In the genomic region with DNA sequence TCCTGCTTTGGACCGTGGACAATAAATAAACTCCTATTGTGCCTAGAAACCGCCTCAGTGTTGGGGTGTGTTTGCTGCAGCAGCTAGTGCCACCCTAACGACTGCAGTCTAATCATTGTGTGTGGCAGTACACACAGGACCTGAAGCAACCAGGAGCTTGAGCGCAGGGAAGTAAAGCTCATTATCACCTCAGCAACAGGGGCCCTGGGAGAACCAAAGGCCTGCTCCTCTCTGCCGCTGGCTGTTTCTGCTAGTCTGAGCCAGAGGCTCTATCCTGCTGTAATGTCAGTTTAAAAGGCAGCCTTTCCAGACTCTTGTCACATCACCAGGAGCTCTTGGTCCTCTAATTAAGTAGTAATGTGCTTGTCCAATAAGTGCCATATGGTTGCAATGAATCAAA, we compare ENCODE assay signal across 27 cellular contexts.
DNase-seq lines count a peak whose midpoint lies in the region; ATAC-seq, FAIRE-seq and TF ChIP-seq lines count a peak whose summit lies in the region.
"Had no signal": no experiment of that assay in that cellular context is flagged by ENCODE, and none has a peak within 500 bp of the region (broad histone marks: within the 10 kb centered on the region; RNA-seq: fewer than 3 reads in every experiment).

No MANE protein-coding gene starts in this region.

- no peak overlapping the region for H3K18ac ChIP-seq in IMR-90 (ENCODE audit: low read depth, low read length)

- no peak overlapping the region for H4K91ac ChIP-seq in IMR-90 (ENCODE audit: insufficient read depth, low read depth, low read length)

- H3K9me3 ChIP-seq in IMR-90 (ENCODE audit: control insufficient read depth, insufficient read depth, low read length) (peaks cover 3% of the 10 kb centered on the region; the same call in 1 of the 2 replicates), heart right ventricle (peaks cover 0 to 11% (median 6%) of the 10 kb centered on the region in 11 donors), neural progenitor cell (ENCODE audit: low read depth) (no peaks in the 10 kb centered on the region)

- dilution Hi-C loops in IMR-90 (cut with HindIII; ENCODE audit: low sequenced_read_pairs, unreplicated experiment) = no loop called here

- no peaks in the 10 kb centered on the region for H3K36me3 ChIP-seq in IMR-90 (ENCODE audit: control insufficient read depth, insufficient read depth, low read length)
- H3K36me3 ChIP-seq in heart right ventricle = peaks cover 0 to 2% (median 0%) of the 10 kb centered on the region in 9 donors
- no peaks in the 10 kb centered on the region for H3K36me3 ChIP-seq in neural progenitor cell
- H3K36me3 ChIP-seq: upper lobe of left lung had no signal

- no peak for TF ChIP-seq POLR2A in IMR-90 (IDR thresholded peaks at IDR 0.05; ENCODE audit: low read depth, low read length)

- intact Hi-C loops in IMR-90 (cut with micrococcal nuclease) (no loop called here), heart right ventricle (cut with DNase I) (no loop called here), CD14-positive monocyte (cut with micrococcal nuclease) (no loop called here)

- H2BK15ac ChIP-seq in IMR-90 (ENCODE audit: low read depth, low read length) = no peak overlapping the region

- H3K27ac ChIP-seq in IMR-90 (ENCODE audit: insufficient read depth, low read length) = no peak overlapping the region
- peak overlapping the region in 6 of 10 donors; percentile 3 to 61 (median 34) for H3K27ac ChIP-seq in heart right ventricle
- no peak overlapping the region for H3K27ac ChIP-seq in neural progenitor cell
- H3K27ac ChIP-seq: A549, upper lobe of left lung had no signal

- no peak overlapping the region for H3K4ac ChIP-seq in IMR-90 (ENCODE audit: low read depth, low read length)

- no peaks in the 10 kb centered on the region for H3F3A ChIP-seq in neural progenitor cell (ENCODE audit: low read depth)

- H3K9me3 Mint-ChIP-seq in brain = peaks cover 11 to 22% (median 14%) of the 10 kb centered on the region in 5 experiments
- peaks cover 13% of the 10 kb centered on the region for H3K9me3 Mint-ChIP-seq in neural progenitor cell
- H3K9me3 Mint-ChIP-seq in CD14-positive monocyte = peaks cover 0 to 16% (median 9%) of the 10 kb centered on the region in 7 donors
- H3K9me3 Mint-ChIP-seq in stimulated activated naive CD8-positive, alpha-beta T cell treated with anti-CD3 and anti-CD28 coated beads, Interleukin-15, amount 100 ng/mL, for 72 hours = peaks cover 14% of the 10 kb centered on the region in 2 donors

- POLR2A ChIA-PET in IMR-90 (lab: Charles Lee; ENCODE audit: unreplicated experiment) = no interaction called here

- H3K4me1 ChIP-seq in IMR-90 (ENCODE audit: control insufficient read depth, insufficient read depth, low read length) (peaks cover 5% of the 10 kb centered on the region), heart right ventricle (peaks cover 8 to 76% (median 62%) of the 10 kb centered on the region in 9 donors), neural progenitor cell (peaks cover 20% of the 10 kb centered on the region)
- H3K4me1 ChIP-seq: A549 had no signal

- H3K4me2 ChIP-seq in IMR-90 (ENCODE audit: low read depth, low read length) (no peak overlapping the region), neural progenitor cell (peak overlapping the region; percentile 48)
- H3K4me2 ChIP-seq: A549 had no signal

- BruUV-seq in IMR-90 (replicated peaks; lab: Mats Ljungman, UMichigan) = no TSS peak

- H2BK5ac ChIP-seq in IMR-90 (ENCODE audit: low read depth, low read length, poor library complexity, severe bottlenecking) = no peak overlapping the region

- no peak for TF ChIP-seq CTCF in IMR-90 (conservative IDR thresholded peaks at IDR 0.05; ENCODE audit: low read depth, low read length)
- TF ChIP-seq CTCF in brain (conservative IDR thresholded peaks at IDR 0.05) = no peak
- TF ChIP-seq CTCF in heart right ventricle (IDR thresholded peaks at IDR 0.05) = no peak
- TF ChIP-seq CTCF in neural progenitor cell (IDR thresholded peaks at IDR 0.05) = no peak
- no peak for TF ChIP-seq CTCF in CD14-positive monocyte (IDR thresholded peaks at IDR 0.05)

- 100% methylated on average over 1 of the region's 5 CpGs; no CpG with 5 or more reads in 1 of the 2 experiments for WGBS in IMR-90 (ENCODE audit: extremely low coverage in 2 of 2, insufficient read length in 1 of 2), 2 experiments
- 58 to 64% methylated on average over 5 of the region's 5 CpGs for WGBS in heart right ventricle, 2 donors

- no peaks in the 10 kb centered on the region for H3K27me3 ChIP-seq in IMR-90 (ENCODE audit: control insufficient read depth, insufficient read depth, low read length)
- H3K27me3 ChIP-seq in heart right ventricle = no peaks in the 10 kb centered on the region
- H3K27me3 ChIP-seq in neural progenitor cell = no peaks in the 10 kb centered on the region
- H3K27me3 ChIP-seq: upper lobe of left lung had no signal

- no peak overlapping the region for H2BK120ac ChIP-seq in IMR-90 (ENCODE audit: low read depth, low read length)

- CTCF ChIA-PET in IMR-90 (lab: Yijun Ruan, JAX) = interaction anchor here (1.1 kb wide), 1 partner anchor 51 kb away, joined by 3 read pairs; no protein-coding TSS in a partner anchor

- DNase-seq in IMR-90 = no peak
- DNase-seq in heart right ventricle = no peak
- peak; percentile 72 for DNase-seq in neural progenitor cell (ENCODE audit: low spot score)
- DNase-seq in CD14-positive monocyte (ENCODE audit: low spot score) = no peak
- no peak for DNase-seq in stimulated activated naive CD8-positive, alpha-beta T cell treated with anti-CD3 and anti-CD28 coated beads, Interleukin-15, amount 100 ng/mL, for 72 hours
- DNase-seq in HTR-8/SVneo (ENCODE audit: insufficient read length, low spot score) = no peak
- DNase-seq: activated CD4-positive, alpha-beta T cell treated with anti-CD3 and anti-CD28 coated beads for 48 hours; activated gamma-delta T cell; activated T-cell treated with anti-CD3 and anti-CD28 coated beads, Interleukin-2, amount 50 U/mL, for 1 hour; dermis blood vessel endothelial cell; DMS79; GDM1; H7; NCI-H1105; NCI-H2029 treated with DMSO at 0.1 percent for 48 hours; NCI-H345; occipital lobe; OCI-M1; upper lobe of left lung had no signal

- peaks cover 23% of the 10 kb centered on the region for H3K36me3 Mint-ChIP-seq in brain
- H3K36me3 Mint-ChIP-seq in neural progenitor cell = peaks cover 3% of the 10 kb centered on the region
- H3K36me3 Mint-ChIP-seq in CD14-positive monocyte = no peaks in the 10 kb centered on the region

- peaks cover 13% of the 10 kb centered on the region for H3K9me1 ChIP-seq in IMR-90 (ENCODE audit: insufficient read depth, low read length)

- in situ Hi-C loops in IMR-90 (cut with MboI; ENCODE audit: low sequenced_read_pairs) = no loop called here

- H3K14ac ChIP-seq in IMR-90 (replicated peaks; ENCODE audit: low read depth, low read length) = no peak overlapping the region

- H4K8ac ChIP-seq in IMR-90 (ENCODE audit: low read depth in 2 of 2, low read length in 2 of 2) = no peak overlapping the region

- H3K9ac ChIP-seq in IMR-90 (ENCODE audit: low read depth, low read length) = no peak overlapping the region
- no peak overlapping the region for H3K9ac ChIP-seq in neural progenitor cell

- H3K27me3 Mint-ChIP-seq in brain = no peaks in the 10 kb centered on the region
- H3K27me3 Mint-ChIP-seq in neural progenitor cell (ENCODE audit: insufficient read depth, low read depth) = peaks cover 5% of the 10 kb centered on the region
- H3K27me3 Mint-ChIP-seq in CD14-positive monocyte (ENCODE audit: low read depth in 3 of 3) = peaks cover 0 to 2% (median 2%) of the 10 kb centered on the region in 3 donors
- H3K27me3 Mint-ChIP-seq in stimulated activated naive CD8-positive, alpha-beta T cell treated with anti-CD3 and anti-CD28 coated beads, Interleukin-15, amount 100 ng/mL, for 72 hours = no peaks in the 10 kb centered on the region

- no peak overlapping the region for H3K56ac ChIP-seq in IMR-90 (ENCODE audit: extremely low read depth, insufficient read depth, low read length)

- H3K4me3 Mint-ChIP-seq in brain = no peak overlapping the region
- no peak overlapping the region for H3K4me3 Mint-ChIP-seq in neural progenitor cell
- H3K4me3 Mint-ChIP-seq in CD14-positive monocyte = no peak overlapping the region
- H3K4me3 Mint-ChIP-seq in stimulated activated naive CD8-positive, alpha-beta T cell treated with anti-CD3 and anti-CD28 coated beads, Interleukin-15, amount 100 ng/mL, for 72 hours = no peak overlapping the region
- H3K4me3 Mint-ChIP-seq: B cell; T-helper 2 cell treated with Interferon-gamma antibody and Interleukin-4, amounts not matched to agents 5 μg/mL and 100 μg/mL, for 36 hours had no signal

- no peak overlapping the region for H2AK9ac ChIP-seq in IMR-90 (replicated peaks; ENCODE audit: low read depth, low read length, poor library complexity)

- H3K4me3 ChIP-seq in IMR-90 (ENCODE audit: insufficient read depth, low read depth, low read length) (no peak overlapping the region), heart right ventricle (no peak overlapping the region), neural progenitor cell (no peak overlapping the region)
- H3K4me3 ChIP-seq: A549, lung, upper lobe of left lung had no signal

- H2AK5ac ChIP-seq in IMR-90 (ENCODE audit: low read depth, low read length) = no peak overlapping the region

- no peaks in the 10 kb centered on the region for H3K79me2 ChIP-seq in neural progenitor cell (ENCODE audit: low read depth)

- H3K27ac Mint-ChIP-seq in brain = peak overlapping the region in 3 of 5 experiments; percentile 68 to 96 (median 88)
- no peak overlapping the region for H3K27ac Mint-ChIP-seq in neural progenitor cell
- no peak overlapping the region for H3K27ac Mint-ChIP-seq in CD14-positive monocyte
- no peak overlapping the region for H3K27ac Mint-ChIP-seq in stimulated activated naive CD8-positive, alpha-beta T cell treated with anti-CD3 and anti-CD28 coated beads, Interleukin-15, amount 100 ng/mL, for 72 hours
- H3K27ac Mint-ChIP-seq: B cell; T-helper 2 cell treated with Interferon-gamma antibody and Interleukin-4, amounts not matched to agents 5 μg/mL and 100 μg/mL, for 36 hours had no signal

- no peak overlapping the region for H3K23ac ChIP-seq in IMR-90 (ENCODE audit: low read depth, low read length)

- no peak for TF ChIP-seq RAD21 in IMR-90 (IDR thresholded peaks at IDR 0.05; ENCODE audit: low read length)

- H3K4me1 Mint-ChIP-seq in brain (peaks cover 40% of the 10 kb centered on the region), neural progenitor cell (peaks cover 26% of the 10 kb centered on the region), CD14-positive monocyte (peaks cover 5% of the 10 kb centered on the region)
- H3K4me1 Mint-ChIP-seq in stimulated activated naive CD8-positive, alpha-beta T cell treated with anti-CD3 and anti-CD28 coated beads, Interleukin-15, amount 100 ng/mL, for 72 hours = no peaks in the 10 kb centered on the region
- H3K4me1 Mint-ChIP-seq: B cell had no signal

- H4K20me1 ChIP-seq in IMR-90 (ENCODE audit: insufficient read depth, low read length) (no peaks in the 10 kb centered on the region), neural progenitor cell (ENCODE audit: low read depth) (no peaks in the 10 kb centered on the region)

- no peak for ATAC-seq in IMR-90 (ENCODE audit: low read depth)
- ATAC-seq in heart right ventricle = peak in 6 of 8 donors; percentile 13 to 72 (median 44)
- no peak for ATAC-seq in activated CD4-positive, CD25-positive, alpha-beta regulatory T cell treated with anti-CD3 and anti-CD28 coated beads, Interleukin-2, amount 50 U/mL, for 24 hours
- no peak for ATAC-seq in stimulated activated naive CD8-positive, alpha-beta T cell treated with anti-CD3 and anti-CD28 coated beads, Interleukin-15, amount 100 ng/mL, for 72 hours
- ATAC-seq: A549 had no signal

- H2BK20ac ChIP-seq in IMR-90 (ENCODE audit: low read depth, low read length) = no peak overlapping the region

- H2AFZ ChIP-seq in IMR-90 (replicated peaks; ENCODE audit: low read length, poor library complexity) (peak overlapping the region; percentile 41), neural progenitor cell (replicated peaks) (no peak overlapping the region)

- no peak for FAIRE-seq in HTR-8/SVneo (lab: Jason Lieb, UNC)
- FAIRE-seq: A549, astrocyte, keratinocyte had no signal

- H3K79me1 ChIP-seq in IMR-90 (ENCODE audit: low read depth in 1 of 2, low read length in 2 of 2) = no peaks in the 10 kb centered on the region; a peak in 1 of 4 replicates

- no peak overlapping the region for H4K5ac ChIP-seq in IMR-90 (ENCODE audit: low read depth, low read length)

Comparison
In these comparisons a context has a peak if more than half of its experiments do, and no peak if none do; other contexts are left out.
1. ATAC-seq: peak in heart right ventricle (6 of 8); none in IMR-90 (single experiment), activated CD4-positive, CD25-positive, alpha-beta regulatory T cell treated with anti-CD3 and anti-CD28 coated beads, Interleukin-2, amount 50 U/mL, for 24 hours (0 of 2) and stimulated activated naive CD8-positive, alpha-beta T cell treated with anti-CD3 and anti-CD28 coated beads, Interleukin-15, amount 100 ng/mL, for 72 hours (single experiment).
2. H3K27ac ChIP-seq: peak in heart right ventricle (6 of 10); none in IMR-90 (single experiment) and neural progenitor cell (single experiment).
3. H3K27ac Mint-ChIP-seq: peak in brain (3 of 5); none in neural progenitor cell (single experiment), CD14-positive monocyte (0 of 7) and stimulated activated naive CD8-positive, alpha-beta T cell treated with anti-CD3 and anti-CD28 coated beads, Interleukin-15, amount 100 ng/mL, for 72 hours (0 of 2).